In the genomic region with DNA sequence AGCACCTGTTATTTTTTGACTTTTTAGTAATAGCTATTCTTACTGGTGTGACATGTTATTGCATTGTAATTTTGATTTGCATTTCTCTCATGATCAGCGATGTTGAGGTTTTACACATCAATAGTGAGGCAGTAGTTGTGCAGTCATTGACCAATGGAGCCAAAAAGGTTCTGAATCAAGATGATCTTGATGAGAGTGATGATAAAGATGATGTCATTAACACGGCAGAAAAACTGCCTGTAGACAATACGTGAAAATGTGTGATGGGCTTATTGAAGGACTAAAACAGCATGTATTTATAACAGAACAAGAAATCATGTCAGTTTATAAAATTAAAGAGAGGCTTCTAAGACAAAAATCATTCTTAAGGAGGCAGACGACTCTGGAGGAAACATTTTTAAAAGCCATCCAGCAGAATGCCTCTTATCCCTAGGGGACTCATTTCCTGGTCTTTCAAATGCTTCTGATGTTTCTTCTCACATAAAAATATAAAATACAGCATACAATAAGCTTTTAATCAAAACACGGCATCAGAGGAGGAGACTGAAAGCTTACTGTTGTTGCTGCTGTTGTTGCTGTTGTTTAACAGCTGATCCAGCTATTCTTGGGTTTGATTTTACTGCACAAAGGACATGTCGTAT, we compare ENCODE assay signal across 21 cellular contexts.
"Had no signal": no experiment of that assay in that cellular context is flagged by ENCODE, and none has a peak within 500 bp of the region (broad histone marks: within the 10 kb centered on the region; RNA-seq: fewer than 3 reads in every experiment).

No MANE protein-coding gene starts in this region.

- DNase-seq: colonic mucosa; dermis blood vessel endothelial cell; effector CD4-positive, alpha-beta T cell; endodermal cell; gastrocnemius medialis; heart right ventricle; islet precursor cell; left lung; mesendoderm; naive B cell; nephron progenitor cell; sigmoid colon; stimulated activated CD4-positive, alpha-beta T cell treated with anti-CD3 and anti-CD28 coated beads, Interleukin-2, amount 100 ng/mL, for 24 hours; stimulated activated CD4-positive, alpha-beta T cell treated with anti-CD3 and anti-CD28 coated beads, Interleukin-4, amount 100 ng/mL, for 4 hours; stimulated activated naive B cell treated with anti-CD40 and anti-IgM and Interleukin-4, amounts not matched to agents 10 μg/mL and 1 μg/mL and 100 μg/mL, for 72 hours; stimulated activated naive CD8-positive, alpha-beta T cell treated with anti-CD3 and anti-CD28 coated beads, Interleukin-15, amount 100 ng/mL, for 72 hours; testis; upper lobe of right lung had no signal

- H3K9me3 ChIP-seq: colonic mucosa, gastrocnemius medialis, left lung, testis, tibial nerve, upper lobe of right lung, vagina had no signal

- H3K4me3 ChIP-seq: colonic mucosa, gastrocnemius medialis, heart right ventricle, left lung, sigmoid colon, skin epidermis, testis, tibial nerve, upper lobe of right lung, vagina had no signal

- H3K27me3 ChIP-seq: colonic mucosa, gastrocnemius medialis, heart right ventricle, left lung, sigmoid colon, testis, tibial nerve, upper lobe of right lung, vagina had no signal

- H3K36me3 ChIP-seq: colonic mucosa, gastrocnemius medialis, heart right ventricle, left lung, sigmoid colon, tibial nerve, upper lobe of right lung, vagina had no signal

- H3K4me1 ChIP-seq: colonic mucosa, gastrocnemius medialis, heart right ventricle, left lung, sigmoid colon, testis, tibial nerve, upper lobe of right lung had no signal

- H3K27ac ChIP-seq: colonic mucosa, gastrocnemius medialis, heart right ventricle, left lung, sigmoid colon, testis, tibial nerve, upper lobe of right lung, vagina had no signal

- ATAC-seq: gastrocnemius medialis; heart right ventricle; left lung; stimulated activated naive B cell treated with anti-CD40 and anti-IgM and Interleukin-4, amounts not matched to agents 10 μg/mL and 1 μg/mL and 100 μg/mL, for 72 hours; stimulated activated naive CD8-positive, alpha-beta T cell treated with anti-CD3 and anti-CD28 coated beads, Interleukin-15, amount 100 ng/mL, for 72 hours; upper lobe of right lung had no signal
